8 cellular contexts compared by ENCODE assay signal in genomic region chr4:37803348-37803973, GRCh38. TPM values are rescaled to one million over a fixed set of nuclear protein-coding genes. Genes with fewer than 3 reads are reported as not detected.
DNase-seq lines count a peak whose midpoint lies in the region; ATAC-seq and TF ChIP-seq lines count a peak whose summit lies in the region.

No MANE protein-coding gene starts in this region.

- TF ChIP-seq CTCF in GM20000 (IDR thresholded peaks at IDR 0.05; ENCODE audit: extremely low read depth, missing control alignments) (peak; percentile 41), colonic mucosa (IDR thresholded peaks at IDR 0.05) (peak; percentile 56)

- no peaks in the 10 kb centered on the region for H3K27me3 ChIP-seq in colonic mucosa

- no peaks in the 10 kb centered on the region for H3K36me3 Mint-ChIP-seq in activated T-cell treated with anti-CD3 and anti-CD28 coated beads, Interleukin-2, amount 50 U/mL, for 4 hours (ENCODE audit: insufficient read depth)

- peak; percentile 36 for DNase-seq in AG20443 (ENCODE audit: low spot score)
- DNase-seq in GM20000 (ENCODE audit: low spot score) = peak; percentile 53
- peak; percentile 3 for DNase-seq in NCI-H82 treated with DMSO at 0.1 percent for 48 hours (lab: John Stamatoyannopoulos, UW; ENCODE audit: unreplicated experiment)
- DNase-seq in colonic mucosa = no peak
- DNase-seq in midbrain (lab: John Stamatoyannopoulos, UW) = peak; percentile 58
- DNase-seq in activated T-cell treated with anti-CD3 and anti-CD28 coated beads, Interleukin-2, amount 50 U/mL, for 4 hours = no peak
- no peak for DNase-seq in posterior vena cava (ENCODE audit: low spot score)

- H3K4me1 Mint-ChIP-seq in activated T-cell treated with anti-CD3 and anti-CD28 coated beads, Interleukin-2, amount 50 U/mL, for 4 hours (ENCODE audit: low read depth) = no peaks in the 10 kb centered on the region

- no peaks in the 10 kb centered on the region for H3K27me3 Mint-ChIP-seq in activated T-cell treated with anti-CD3 and anti-CD28 coated beads, Interleukin-2, amount 50 U/mL, for 4 hours (ENCODE audit: low read depth)

- no peaks in the 10 kb centered on the region for H3K9me3 Mint-ChIP-seq in activated T-cell treated with anti-CD3 and anti-CD28 coated beads, Interleukin-2, amount 50 U/mL, for 4 hours

- no peak overlapping the region for H3K4me3 ChIP-seq in colonic mucosa

- intact Hi-C loops in colonic mucosa (cut with DNase I) (loop anchor here (5.0 kb wide), 1 partner anchor 201 kb away; no protein-coding TSS in a partner anchor), posterior vena cava (cut with DNase I) (loop anchor here (5.0 kb wide), 2 partner anchors 201 to 234 kb away; no protein-coding TSS in a partner anchor)

- no peaks in the 10 kb centered on the region for H3K4me1 ChIP-seq in colonic mucosa

- ATAC-seq in GM21360 (IDR thresholded peaks at IDR 0.05; ENCODE audit: unreplicated experiment) = no peak
- no peak for ATAC-seq in activated T-cell treated with anti-CD3 and anti-CD28 coated beads, Interleukin-2, amount 50 U/mL, for 4 hours

- no peaks in the 10 kb centered on the region for H3K9me3 ChIP-seq in colonic mucosa

- H3K9ac ChIP-seq in colonic mucosa (ENCODE audit: low read depth in 2 of 2, low read length in 2 of 2) = no peak overlapping the region

- H3K36me3 ChIP-seq in colonic mucosa = no peaks in the 10 kb centered on the region

- H3K4me3 Mint-ChIP-seq in activated T-cell treated with anti-CD3 and anti-CD28 coated beads, Interleukin-2, amount 50 U/mL, for 4 hours = no peak overlapping the region

- H3K27ac ChIP-seq in colonic mucosa = no peak overlapping the region

RNA-seq across cellular contexts. Expression of gene PGM2, which starts 23.0 kb away (rescaled TPM):
- total RNA-seq in colonic mucosa (10 to 100 TPM; 32.6 to 37.2 TPM), posterior vena cava (10 to 100 TPM; 20.3 to 24.2 TPM)
- total RNA-seq in activated T-cell treated with anti-CD3 and anti-CD28 coated beads, Interleukin-2, amount 50 U/mL, for 4 hours = 10 to 100 TPM; 43.2 to 53.2 (median 49.7) TPM

Comparison
In these comparisons a context has a peak if more than half of its experiments do, and no peak if none do; other contexts are left out.
1. DNase-seq: peak in AG20443 (single experiment), GM20000 (single experiment), NCI-H82 treated with DMSO at 0.1 percent for 48 hours (single experiment) and midbrain (single experiment); none in colonic mucosa (single experiment), activated T-cell treated with anti-CD3 and anti-CD28 coated beads, Interleukin-2, amount 50 U/mL, for 4 hours (single experiment) and posterior vena cava (single experiment).